9 cellular contexts compared by ENCODE assay signal in genomic region chr10:129057856-129058663, GRCh38.
DNase-seq lines count a peak whose midpoint lies in the region; ATAC-seq and TF ChIP-seq lines count a peak whose summit lies in the region.
"Had no signal": no experiment of that assay in that cellular context is flagged by ENCODE, and none has a peak within 500 bp of the region (broad histone marks: within the 10 kb centered on the region; RNA-seq: fewer than 3 reads in every experiment).

No MANE protein-coding gene starts in this region.

- peak overlapping the region; percentile 22 for H2AFZ ChIP-seq in MM.1S (ENCODE audit: low read length)
- H2AFZ ChIP-seq: parathyroid adenoma had no signal

- H3K27me3 ChIP-seq in GM06990 (replicated peaks; ENCODE audit: control insufficient read depth, insufficient read depth, low read length) (no peaks in the 10 kb centered on the region), MM.1S (replicated peaks; ENCODE audit: insufficient read depth, low read length) (no peaks in the 10 kb centered on the region)

- peak overlapping the region; percentile 75 for H3K4me2 ChIP-seq in MM.1S (ENCODE audit: low read depth, low read length)

- TF ChIP-seq CTCF in GM06990 (IDR thresholded peaks at IDR 0.05; ENCODE audit: insufficient read depth, low read length, poor library complexity, severe bottlenecking) (no peak), MM.1S (IDR thresholded peaks at IDR 0.05; ENCODE audit: low read length) (no peak)

- peak; percentile 85 for ATAC-seq in GM21528 (IDR thresholded peaks at IDR 0.05; ENCODE audit: low FRiP score, unreplicated experiment)

- H4K20me1 ChIP-seq in MM.1S (ENCODE audit: insufficient read depth, low read length), result no peaks in the 10 kb centered on the region

- H3K36me3 ChIP-seq in GM06990 (ENCODE audit: control insufficient read depth, insufficient read depth, low read length), result no peaks in the 10 kb centered on the region
- no peaks in the 10 kb centered on the region for H3K36me3 ChIP-seq in MM.1S (replicated peaks; ENCODE audit: insufficient read depth, low read length)

- H3K4me3 ChIP-seq in GM06990 (replicated peaks; ENCODE audit: low read depth, low read length) (no peak overlapping the region), MM.1S (ENCODE audit: low read length) (peak overlapping the region; percentile 37)

- H3K9ac ChIP-seq in MM.1S (ENCODE audit: low read length), result peak overlapping the region; percentile 82
- H3K9ac ChIP-seq: parathyroid adenoma had no signal

- no peaks in the 10 kb centered on the region for H3K9me3 ChIP-seq in MM.1S (replicated peaks; ENCODE audit: insufficient read depth, low read length)

- no peaks in the 10 kb centered on the region for H3K9me2 ChIP-seq in MM.1S (replicated peaks; ENCODE audit: insufficient read depth, low read length)

- peak overlapping the region; percentile 99 for H3K27ac ChIP-seq in MM.1S (ENCODE audit: low read length)
- H3K27ac ChIP-seq: parathyroid adenoma had no signal

- DNase-seq in GM06990 (ENCODE audit: extremely low read depth, insufficient read length) (peak; percentile 46), MM.1S (peak; percentile 97), kidney tubule cell (ENCODE audit: low spot score) (no peak), NCI-H748 treated with DMSO at 0.1 percent for 48 hours (lab: John Stamatoyannopoulos, UW) (no peak), AML-193 (lab: John Stamatoyannopoulos, UW) (no peak), NCI-H2107 (lab: John Stamatoyannopoulos, UW) (no peak)
- DNase-seq in effector CD8-positive, alpha-beta T cell (lab: John Stamatoyannopoulos, UW), result peak; percentile 5

- H3K79me2 ChIP-seq in MM.1S (ENCODE audit: low read length), result no peaks in the 10 kb centered on the region
- H3K79me2 ChIP-seq: parathyroid adenoma had no signal

- H3K4me1 ChIP-seq in MM.1S (ENCODE audit: low read length), result peaks cover 38% of the 10 kb centered on the region
- H3K4me1 ChIP-seq: parathyroid adenoma had no signal

- peaks cover 22% of the 10 kb centered on the region for H3F3A ChIP-seq in MM.1S (ENCODE audit: insufficient read depth, low read length)

Comparison
In these comparisons a context has a peak if more than half of its experiments do, and no peak if none do; other contexts are left out.
1. DNase-seq: peak in GM06990 (single experiment), MM.1S (single experiment) and effector CD8-positive, alpha-beta T cell (single experiment); none in kidney tubule cell (single experiment), NCI-H748 treated with DMSO at 0.1 percent for 48 hours (single experiment), AML-193 (0 of 2) and NCI-H2107 (single experiment).